8 cellular contexts compared by ENCODE assay signal in the genomic region with DNA sequence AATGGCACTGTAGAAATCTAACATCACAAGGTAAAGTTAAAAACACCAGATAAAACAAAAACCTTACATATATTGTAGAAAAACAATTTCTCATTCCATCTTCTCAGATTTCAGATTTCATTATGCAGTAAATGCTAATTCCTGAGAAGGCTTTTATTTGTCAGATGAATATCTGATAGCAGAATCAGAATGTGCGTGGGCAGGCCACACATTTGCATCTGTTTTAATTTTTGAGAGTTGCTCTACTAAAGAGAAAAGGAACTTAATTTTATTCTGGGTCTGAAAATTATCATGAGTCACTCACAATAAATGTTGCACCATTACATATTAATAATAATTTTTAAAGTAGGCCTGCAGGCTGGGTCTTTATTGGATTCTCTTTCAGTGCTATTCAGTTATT.
"Had no signal": no experiment of that assay in that cellular context is flagged by ENCODE, and none has a peak within 500 bp of the region (broad histone marks: within the 10 kb centered on the region; RNA-seq: fewer than 3 reads in every experiment).

No MANE protein-coding gene starts in this region.

- H3K36me3 Mint-ChIP-seq: IgD-negative memory B cell had no signal

- H3K4me1 Mint-ChIP-seq: IgD-negative memory B cell had no signal

- H3K4me3 Mint-ChIP-seq: HFFc6, IgD-negative memory B cell had no signal

- DNase-seq: GM23248, GOT3, H7, HFFc6, KBM-7 had no signal

- ATAC-seq: HCT116, HepG2 had no signal

- H3K27me3 Mint-ChIP-seq: IgD-negative memory B cell had no signal

- H3K27ac Mint-ChIP-seq: HFFc6, IgD-negative memory B cell had no signal
